ENCODE assay signal across 1 cellular context in genomic region chr16:1430759-1431496, GRCh38.
A peak's percentile ranks its signal among the peaks of the same experiment; 100 is the strongest.
TF ChIP-seq lines count a peak whose summit lies in the region.

Gene PERCC1 (plus strand): TSS chr16:1431078. CDS start chr16:1432594, 1,516 bp downstream.

TF ChIP-seq in HepG2, 621 proteins besides CTCF, POLR2A, EP300 and RAD21 (continued from another document and continues in another):
- no peak for TF ChIP-seq ZBTB40 (IDR thresholded peaks at IDR 0.05)
- TF ChIP-seq ZBTB40 (CRISPR knock-in tag; IDR thresholded peaks at IDR 0.05), result 0 out of 2 replicates have a peak, but pooled peaks have one; percentile 64
- peak; percentile 68; the same call in 1 of the 2 replicates for TF ChIP-seq ZNF263 (CRISPR knock-in tag; IDR thresholded peaks at IDR 0.05)
- 0 out of 2 replicates have a peak, but pooled peaks have one; percentile 28 for TF ChIP-seq TMF1 (CRISPR knock-in tag; IDR thresholded peaks at IDR 0.05; ENCODE audit: low read depth)
- TF ChIP-seq CREM (IDR thresholded peaks at IDR 0.05), result 0 out of 2 replicates have a peak, but pooled peaks have one; percentile 35
- TF ChIP-seq CREM (CRISPR knock-in tag; IDR thresholded peaks at IDR 0.05), result no peak
- TF ChIP-seq BRF2 (CRISPR knock-in tag; IDR thresholded peaks at IDR 0.05), result peak; percentile 85; the same call in 1 of the 2 replicates
- no peak for TF ChIP-seq ZNF24 (IDR thresholded peaks at IDR 0.05)
- TF ChIP-seq ZNF230 (CRISPR knock-in tag; IDR thresholded peaks at IDR 0.05), result peak; percentile 74; the same call in 1 of the 2 replicates
- TF ChIP-seq ZNF768 (CRISPR knock-in tag; IDR thresholded peaks at IDR 0.05), result no peak
- TF ChIP-seq ZNF589 (CRISPR knock-in tag; conservative IDR thresholded peaks at IDR 0.05), result 0 out of 2 replicates have a peak, but pooled peaks have one; percentile 58
- peak; percentile 71; the same call in 1 of the 2 replicates for TF ChIP-seq RXRA (CRISPR knock-in tag; IDR thresholded peaks at IDR 0.05)
- peak; percentile 37; the same call in 1 of the 2 replicates for TF ChIP-seq HNF4A (CRISPR knock-in tag; IDR thresholded peaks at IDR 0.05)
- TF ChIP-seq MXD3 (CRISPR knock-in tag; IDR thresholded peaks at IDR 0.05), result 0 out of 2 replicates have a peak, but pooled peaks have one; percentile 49
- peak; percentile 41; the same call in 1 of the 2 replicates for TF ChIP-seq ERF (CRISPR knock-in tag; IDR thresholded peaks at IDR 0.05)
- TF ChIP-seq SPEN (CRISPR knock-in tag; IDR thresholded peaks at IDR 0.05; ENCODE audit: low read depth), result no peak
- no peak for TF ChIP-seq ZNF674 (CRISPR knock-in tag; IDR thresholded peaks at IDR 0.05; ENCODE audit: low read depth)
- no peak for TF ChIP-seq ZNF547 (CRISPR knock-in tag; IDR thresholded peaks at IDR 0.05)
- peak; percentile 98 for TF ChIP-seq TBX2 (CRISPR knock-in tag; IDR thresholded peaks at IDR 0.05; ENCODE audit: borderline replicate concordance)
- peak; percentile 70 for TF ChIP-seq TARDBP (CRISPR knock-in tag; IDR thresholded peaks at IDR 0.05)
- TF ChIP-seq ZNF501 (CRISPR knock-in tag; IDR thresholded peaks at IDR 0.05), result peak; percentile 81
- TF ChIP-seq ESRRA (CRISPR knock-in tag; IDR thresholded peaks at IDR 0.05; ENCODE audit: low read depth), result no peak
- no peak for TF ChIP-seq ZNF75D (CRISPR knock-in tag; IDR thresholded peaks at IDR 0.05; ENCODE audit: borderline replicate concordance)
- TF ChIP-seq ZSCAN31 (CRISPR knock-in tag; IDR thresholded peaks at IDR 0.05; ENCODE audit: low read depth), result peak; percentile 85
- no peak for TF ChIP-seq ATF6 (CRISPR knock-in tag; conservative IDR thresholded peaks at IDR 0.05)
- TF ChIP-seq ZNF207 (IDR thresholded peaks at IDR 0.05; ENCODE audit: borderline replicate concordance), result no peak
- peak; percentile 61; the same call in 1 of the 2 replicates for TF ChIP-seq ATF2 (CRISPR knock-in tag; IDR thresholded peaks at IDR 0.05)
- peak; percentile 77; the same call in 1 of the 2 replicates for TF ChIP-seq ZGPAT (CRISPR knock-in tag; IDR thresholded peaks at IDR 0.05)
- peak; percentile 67 for TF ChIP-seq MAX (IDR thresholded peaks at IDR 0.05)
- 0 out of 2 replicates have a peak, but pooled peaks have one; percentile 36 for TF ChIP-seq ZNF34 (CRISPR knock-in tag; IDR thresholded peaks at IDR 0.05; ENCODE audit: borderline replicate concordance)
- TF ChIP-seq TFDP1 (CRISPR knock-in tag; IDR thresholded peaks at IDR 0.05; ENCODE audit: borderline replicate concordance), result peak; percentile 45; the same call in 1 of the 2 replicates
- TF ChIP-seq YEATS2 (CRISPR knock-in tag; IDR thresholded peaks at IDR 0.05; ENCODE audit: borderline replicate concordance), result peak; percentile 37; the same call in 1 of the 2 replicates
- TF ChIP-seq ZBTB4 (CRISPR knock-in tag; IDR thresholded peaks at IDR 0.05; ENCODE audit: borderline replicate concordance), result peak; percentile 58; the same call in 1 of the 2 replicates
- TF ChIP-seq ZNF431 (CRISPR knock-in tag; IDR thresholded peaks at IDR 0.05; ENCODE audit: borderline replicate concordance, low read depth), result 0 out of 2 replicates have a peak, but pooled peaks have one; percentile 46
- peak; percentile 61 for TF ChIP-seq FOSL2 (CRISPR knock-in tag; IDR thresholded peaks at IDR 0.05)
- TF ChIP-seq HOXA3 (CRISPR knock-in tag; IDR thresholded peaks at IDR 0.05), result peak; percentile 84
- no peak for TF ChIP-seq TP53 (CRISPR knock-in tag; conservative IDR thresholded peaks at IDR 0.05)
